In genomic region chr14:106417224-106418049, GRCh38 we compare ENCODE assay signal across 9 cellular contexts.
DNase-seq lines count a peak whose midpoint lies in the region; FAIRE-seq and TF ChIP-seq lines count a peak whose summit lies in the region.
"Had no signal": no experiment of that assay in that cellular context is flagged by ENCODE, and none has a peak within 500 bp of the region (broad histone marks: within the 10 kb centered on the region; RNA-seq: fewer than 3 reads in every experiment).

No MANE protein-coding gene starts in this region.

- H3K9me3 Mint-ChIP-seq in H9 = peaks cover 62 to 73% of the 10 kb centered on the region in 2 experiments
- H3K9me3 Mint-ChIP-seq: dendritic cell treated with granulocyte-macrophage colony-stimulating factor and Interleukin-4, amounts not matched to agents 40 ng/mL and 50 ng/mL, for 4 days had no signal

- H3K27ac ChIP-seq in H9 (ENCODE audit: insufficient read length, low read depth, low read length) = no peak overlapping the region

- no peaks in the 10 kb centered on the region; the same call in 1 of the 2 replicates for H3K79me2 ChIP-seq in H9 (ENCODE audit: insufficient read depth, low read length)

- no CpG with 5 or more reads among the region's 13 CpGs for WGBS in H9 (ENCODE audit: extremely low coverage, insufficient read length, low lambda C conversion rate)

- H4K8ac ChIP-seq in H9 (replicated peaks; ENCODE audit: insufficient read length, low read depth, low read length) = no peak overlapping the region

- peaks cover 42% of the 10 kb centered on the region for H3K9me3 ChIP-seq in H9 (ENCODE audit: control insufficient read depth, low read depth, low read length)

- no peaks in the 10 kb centered on the region for H3K4me1 Mint-ChIP-seq in H9

- no peaks in the 10 kb centered on the region for H3K27me3 ChIP-seq in H9 (ENCODE audit: insufficient read depth, low read length)

- H3K18ac ChIP-seq in H9 (ENCODE audit: insufficient read length, low read depth, low read length) = no peak overlapping the region

- H3K4me1 ChIP-seq in H9 (ENCODE audit: insufficient read depth, low read length) = no peaks in the 10 kb centered on the region

- H3K23me2 ChIP-seq in H9 (ENCODE audit: insufficient read length, low read depth, low read length, poor library complexity, severe bottlenecking) = no peaks in the 10 kb centered on the region

- H3K4ac ChIP-seq in H9 (ENCODE audit: low read depth, low read length) = no peak overlapping the region

- peak; percentile 39 for DNase-seq in GM12892 (ENCODE audit: insufficient read length)
- DNase-seq in H9 = peak; percentile 32
- peak; percentile 89 for DNase-seq in NCI-H146 (lab: John Stamatoyannopoulos, UW)
- peak; percentile 65 for DNase-seq in activated CD8-positive, alpha-beta memory T cell treated with anti-CD3 and anti-CD28 coated beads, Interleukin-2, amount 50 U/mL, for 1 hour (ENCODE audit: extremely low read depth)
- peak; percentile 1 for DNase-seq in fibroblast of villous mesenchyme (ENCODE audit: low read depth)
- peak; percentile 100 for DNase-seq in stimulated activated CD4-positive, alpha-beta T cell treated with anti-CD3 and anti-CD28 coated beads, Interleukin-1b, Interleukin-23, amount 100 ng/mL, for 48 hours
- DNase-seq in NCI-H2081 (lab: John Stamatoyannopoulos, UW) = no peak
- DNase-seq in globus pallidus (ENCODE audit: low spot score) = no peak

- no peak for TF ChIP-seq POLR2A in GM12892 (IDR thresholded peaks at IDR 0.05; ENCODE audit: low read depth, low read length)

- H2AK5ac ChIP-seq in H9 (ENCODE audit: insufficient read length, low read length) = no peak overlapping the region

- no peak overlapping the region for H2AFZ ChIP-seq in H9 (ENCODE audit: low read length)

- FAIRE-seq in GM12892 (lab: Jason Lieb, UNC) = peak; percentile 94

- no peak overlapping the region for H3K27ac Mint-ChIP-seq in H9
- H3K27ac Mint-ChIP-seq: dendritic cell treated with granulocyte-macrophage colony-stimulating factor and Interleukin-4, amounts not matched to agents 40 ng/mL and 50 ng/mL, for 4 days had no signal

- H2BK12ac ChIP-seq in H9 (ENCODE audit: insufficient read length, low read depth, low read length) = no peak overlapping the region

- no peak overlapping the region for H2BK15ac ChIP-seq in H9 (ENCODE audit: low read depth, low read length)

- no peak overlapping the region for H2BK120ac ChIP-seq in H9 (ENCODE audit: low read depth, low read length, poor library complexity, severe bottlenecking)

- H3K4me3 Mint-ChIP-seq in H9 = no peak overlapping the region
- H3K4me3 Mint-ChIP-seq: dendritic cell treated with granulocyte-macrophage colony-stimulating factor and Interleukin-4, amounts not matched to agents 40 ng/mL and 50 ng/mL, for 4 days had no signal

- H3K56ac ChIP-seq in H9 (ENCODE audit: insufficient read length, low read depth, low read length) = no peak overlapping the region

- H2BK20ac ChIP-seq in H9 (ENCODE audit: low read depth, low read length, poor library complexity, severe bottlenecking) = no peak overlapping the region

- no peaks in the 10 kb centered on the region; the same call in 1 of the 2 replicates for H3K27me3 Mint-ChIP-seq in H9 (ENCODE audit: low read depth)

- TF ChIP-seq CTCF in H9 (conservative IDR thresholded peaks at IDR 0.05) (peak; percentile 64), fibroblast of villous mesenchyme (IDR thresholded peaks at IDR 0.05; ENCODE audit: insufficient read depth, low read depth, low read length) (peak; percentile 45)

- H3K14ac ChIP-seq in H9 (ENCODE audit: insufficient read depth, low read length) = no peak overlapping the region

- H2BK5ac ChIP-seq in H9 (ENCODE audit: insufficient read length, low read length) = no peak overlapping the region

- no peaks in the 10 kb centered on the region for H4K20me1 ChIP-seq in H9 (ENCODE audit: control insufficient read depth, insufficient read depth, insufficient read length)

- no peaks in the 10 kb centered on the region for H3K79me1 ChIP-seq in H9 (ENCODE audit: insufficient read depth, low read depth, low read length, poor library complexity, severe bottlenecking)

- H3K23ac ChIP-seq in H9 (ENCODE audit: insufficient read length, low read depth, low read length) = no peak overlapping the region

- no peak overlapping the region for H3K9ac ChIP-seq in H9 (ENCODE audit: extremely low read depth, insufficient read length, low read length)

- H3T11ph ChIP-seq in H9 (ENCODE audit: low read length) = no peak overlapping the region

- H3K4me2 ChIP-seq in H9 (ENCODE audit: insufficient read depth, insufficient read length, low read length) = no peak overlapping the region

- H4K5ac ChIP-seq in H9 (ENCODE audit: insufficient read length, low read depth, low read length) = no peak overlapping the region

- no peak overlapping the region for H4K91ac ChIP-seq in H9 (ENCODE audit: insufficient read length, low read depth, low read length)

- peaks cover 16 to 20% (median 16%) of the 10 kb centered on the region in 3 experiments; a peak in 6 of 7 replicates for H3K36me3 Mint-ChIP-seq in H9 (ENCODE audit: insufficient read depth in 1 of 3, low read depth in 3 of 3)

- no peak overlapping the region for H3K4me3 ChIP-seq in fibroblast of villous mesenchyme (ENCODE audit: low read depth, low read length)

Comparison
In these comparisons a context has a peak if more than half of its experiments do, and no peak if none do; other contexts are left out.
1. DNase-seq: peak in GM12892 (single experiment), H9 (single experiment), NCI-H146 (single experiment), activated CD8-positive, alpha-beta memory T cell treated with anti-CD3 and anti-CD28 coated beads, Interleukin-2, amount 50 U/mL, for 1 hour (single experiment), fibroblast of villous mesenchyme (single experiment) and stimulated activated CD4-positive, alpha-beta T cell treated with anti-CD3 and anti-CD28 coated beads, Interleukin-1b, Interleukin-23, amount 100 ng/mL, for 48 hours (single experiment); none in NCI-H2081 (0 of 2) and globus pallidus (single experiment).